Comparison of ENCODE assay signal across 8 cellular contexts in the genomic region with DNA sequence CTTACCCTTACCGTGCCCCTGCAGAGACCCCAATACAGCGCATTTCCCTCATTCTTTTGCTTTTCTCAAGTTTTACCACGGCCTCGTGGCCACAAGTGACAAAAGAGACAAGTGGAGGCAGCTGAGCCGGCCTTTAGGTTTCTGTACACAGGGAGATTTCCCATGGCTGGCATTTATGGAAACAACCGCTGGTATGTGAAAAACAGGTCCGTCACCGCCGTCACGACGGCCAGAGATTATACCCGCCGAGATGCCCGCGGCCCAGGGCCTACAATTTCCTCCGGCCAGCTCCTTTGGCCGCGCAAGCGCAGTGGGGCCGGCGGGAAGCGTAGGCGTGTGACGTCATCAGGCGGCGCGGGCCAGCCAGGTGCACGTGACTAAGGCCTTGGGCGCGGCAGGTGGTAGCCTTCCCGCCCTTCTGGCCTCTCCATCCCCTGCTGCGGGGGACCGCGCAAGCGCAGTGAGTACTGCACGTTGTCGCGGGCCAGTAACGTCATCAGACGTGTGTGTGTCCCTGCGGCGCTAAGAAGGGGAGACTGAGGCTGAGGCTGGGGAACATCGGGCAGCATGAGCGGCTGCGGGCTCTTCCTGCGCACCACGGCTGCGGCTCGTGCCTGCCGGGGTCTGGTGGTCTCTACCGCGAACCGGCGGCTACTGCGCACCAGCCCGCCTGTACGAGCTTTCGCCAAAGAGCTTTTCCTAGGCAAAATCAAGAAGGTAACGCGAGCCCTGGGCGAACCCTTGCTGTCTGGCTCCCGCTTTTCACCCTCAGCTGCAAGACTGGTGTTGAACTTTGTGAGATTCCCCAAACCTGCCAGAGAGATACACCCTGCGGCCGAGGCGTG. TPM values are rescaled to one million over a fixed set of nuclear protein-coding genes. Genes with fewer than 3 reads are reported as not detected.
A peak's percentile ranks its signal among the peaks of the same experiment; 100 is the strongest.
DNase-seq lines count a peak whose midpoint lies in the region; ATAC-seq, FAIRE-seq and TF ChIP-seq lines count a peak whose summit lies in the region.

A gene (plus strand): TSS at position 496 of the 845 bp plus-strand sequence. CDS start 72 bp downstream, at position 568.

- no peaks in the 10 kb centered on the region for H3K9me3 ChIP-seq in OCI-LY7 (ENCODE audit: low read length)
- H3K9me3 ChIP-seq in endothelial cell of umbilical vein (replicated peaks; ENCODE audit: control insufficient read depth, insufficient read depth, low read length) = no peaks in the 10 kb centered on the region

- CTCF ChIA-PET in OCI-LY7 (lab: Charles Lee; ENCODE audit: unreplicated experiment) (interaction anchor here (0.5 kb wide), 1 partner anchor 946 kb away, joined by 4 read pairs; no protein-coding TSS in a partner anchor), endothelial cell of umbilical vein (lab: Charles Lee) (interaction anchor here (0.6 to 2.9 kb wide), 12 partner anchors 9 to 367 kb away, joined by 3 to 22 read pairs (median 4); no protein-coding TSS in a partner anchor)

- H4K20me1 ChIP-seq in OCI-LY7 (ENCODE audit: insufficient read depth, low read length) (no peaks in the 10 kb centered on the region), endothelial cell of umbilical vein (replicated peaks; ENCODE audit: control insufficient read depth, extremely low read depth, insufficient read depth, low read length) (no peaks in the 10 kb centered on the region)

- dilution Hi-C loops in endothelial cell of umbilical vein (cut with MboI; ENCODE audit: extremely low pct_ligation_motif_present, low sequenced_read_pairs) = no loop called here

- peak; percentile 99 for DNase-seq in D721Med (ENCODE audit: insufficient read length, low spot score)
- peak; percentile 98 for DNase-seq in HuH-7.5 (ENCODE audit: low spot score)
- peak; percentile 99 for DNase-seq in OCI-LY7 (ENCODE audit: low spot score)
- DNase-seq in activated T-cell treated with anti-CD3 and anti-CD28 coated beads for 1 hour (ENCODE audit: low read depth) = peak; percentile 92
- DNase-seq in endothelial cell of umbilical vein (ENCODE audit: low read depth, low spot score) = peak; percentile 99
- peak; percentile 99 for DNase-seq in midbrain (lab: John Stamatoyannopoulos, UW)
- DNase-seq in stimulated activated CD8-positive, alpha-beta memory T cell treated with anti-CD3 and anti-CD28 coated beads, Interleukin-2, amount 100 ng/mL, for 1 hour (ENCODE audit: low read depth in 2 of 2) = peak; percentile 94 to 95

- peaks cover 3 to 6% of the 10 kb centered on the region in 2 experiments for H3K27me3 ChIP-seq in endothelial cell of umbilical vein (ENCODE audit: control insufficient read depth in 2 of 2, insufficient read depth in 2 of 2, low read length in 2 of 2)

- H3K27ac ChIP-seq in OCI-LY7 (ENCODE audit: low read depth, low read length, poor library complexity, severe bottlenecking) (peak within 1 kb of the TSS; percentile 58), endothelial cell of umbilical vein (ENCODE audit: insufficient read depth, low read depth, low read length) (peak within 1 kb of the TSS; percentile 95)

- H3K4me2 ChIP-seq in OCI-LY7 (ENCODE audit: low read length) (peak within 1 kb of the TSS; percentile 97), endothelial cell of umbilical vein (ENCODE audit: insufficient read depth, low read length) (peak within 1 kb of the TSS; percentile 85)

- H3K9ac ChIP-seq in endothelial cell of umbilical vein (replicated peaks; ENCODE audit: extremely low read depth, insufficient read depth, low read length) = peak within 1 kb of the TSS; percentile 99

- ATAC-seq in GM21526 (IDR thresholded peaks at IDR 0.05; ENCODE audit: low FRiP score, unreplicated experiment) = peak; percentile 86

- H2AFZ ChIP-seq in OCI-LY7 (ENCODE audit: low read length) (peak within 1 kb of the TSS; percentile 78), endothelial cell of umbilical vein (ENCODE audit: low read depth, low read length) (peak within 1 kb of the TSS; percentile 80)

- peaks cover 60% of the 10 kb centered on the region for H3K79me2 ChIP-seq in OCI-LY7 (ENCODE audit: insufficient read depth, low read depth, low read length)
- H3K79me2 ChIP-seq in endothelial cell of umbilical vein (ENCODE audit: control insufficient read depth, insufficient read depth, low read length) = peaks cover 40% of the 10 kb centered on the region

- BruUV-seq in OCI-LY7 (replicated peaks; lab: Mats Ljungman, UMichigan) (no TSS peak), endothelial cell of umbilical vein (replicated peaks; lab: Mats Ljungman, UMichigan) (TSS peak; percentile 62)

- H3K4me1 ChIP-seq in OCI-LY7 (ENCODE audit: insufficient read depth, low read length, poor library complexity, severe bottlenecking) (peaks cover 25% of the 10 kb centered on the region), endothelial cell of umbilical vein (ENCODE audit: control insufficient read depth, extremely low read depth, insufficient read depth, low read length) (peaks cover 23% of the 10 kb centered on the region)

- peak within 1 kb of the TSS; percentile 90 for H3K4me3 ChIP-seq in OCI-LY7 (ENCODE audit: low read depth, low read length, poor library complexity, severe bottlenecking)
- H3K4me3 ChIP-seq in endothelial cell of umbilical vein (replicated peaks in 1 of 3; ENCODE audit: insufficient read depth in 1 of 3, low read depth in 1 of 3, low read length in 3 of 3) = peak within 1 kb of the TSS; percentile 81 to 91 (median 90)

- no peaks in the 10 kb centered on the region for H3K9me1 ChIP-seq in endothelial cell of umbilical vein (replicated peaks; ENCODE audit: control insufficient read depth, extremely low read depth, insufficient read depth, low read length)

- peaks cover 33% of the 10 kb centered on the region for H3K36me3 ChIP-seq in OCI-LY7 (ENCODE audit: insufficient read depth, low read length)
- peaks cover 0 to 9% of the 10 kb centered on the region in 2 experiments for H3K36me3 ChIP-seq in endothelial cell of umbilical vein (ENCODE audit: control insufficient read depth in 2 of 2, extremely low read depth in 1 of 2, insufficient read depth in 2 of 2, low read length in 2 of 2)

- peak; percentile 97 for TF ChIP-seq POLR2A in endothelial cell of umbilical vein (IDR thresholded peaks at IDR 0.05; ENCODE audit: low read depth, low read length)

- no peak for TF ChIP-seq CTCF in D721Med (IDR thresholded peaks at IDR 0.05; ENCODE audit: insufficient read depth, missing control alignments)
- TF ChIP-seq CTCF in OCI-LY7 (conservative IDR thresholded peaks at IDR 0.05; ENCODE audit: low read length) = no peak
- TF ChIP-seq CTCF in endothelial cell of umbilical vein (IDR thresholded peaks at IDR 0.05; ENCODE audit: extremely low read depth in 1 of 2, insufficient read depth in 1 of 2, low read depth in 1 of 2, low read length in 2 of 2) = no peak

- POLR2A ChIA-PET in OCI-LY7 (lab: Charles Lee) (interaction anchor here (0.6 to 2.0 kb wide), 7 partner anchors 10 to 199 kb away, joined by 3 to 6 read pairs (median 4); a partner anchor contains a TSS), endothelial cell of umbilical vein (lab: Charles Lee) (interaction anchor here (0.9 to 3.0 kb wide), 4 partner anchors 9 to 806 kb away, joined by 3 to 12 read pairs (median 4); a partner anchor contains a TSS)

- no peak for FAIRE-seq in D721Med (lab: Jason Lieb, UNC)
- peak; percentile 96 for FAIRE-seq in endothelial cell of umbilical vein (lab: Jason Lieb, UNC)

- H3K9me2 ChIP-seq in OCI-LY7 (ENCODE audit: insufficient read depth, low read length) = no peaks in the 10 kb centered on the region

- intact Hi-C loops in OCI-LY7 (cut with micrococcal nuclease; ENCODE audit: unreplicated experiment) = loop anchor here (1.0 to 5.0 kb wide), 4 partner anchors 197 to 368 kb away; a partner anchor contains a TSS
- intact Hi-C loops in endothelial cell of umbilical vein (cut with micrococcal nuclease) = loop anchor here (1.0 to 5.0 kb wide), 5 partner anchors 43 to 369 kb away; a partner anchor contains a TSS

TF ChIP-seq in endothelial cell of umbilical vein, 7 proteins besides CTCF, POLR2A, EP300 and RAD21:
- TF ChIP-seq POLR2AphosphoS5 (IDR thresholded peaks at IDR 0.05; ENCODE audit: insufficient read depth, low read depth, low read length) (peak; percentile 82), FOS (IDR thresholded peaks at IDR 0.05; ENCODE audit: borderline replicate concordance, insufficient read depth, low read length) (no peak), GATA2 (IDR thresholded peaks at IDR 0.05; ENCODE audit: insufficient read depth, insufficient read length, low read depth, low read length) (no peak), JUN (IDR thresholded peaks at IDR 0.05; ENCODE audit: borderline replicate concordance, insufficient read depth, insufficient read length, low read depth) (peak; percentile 59), MYC (IDR thresholded peaks at IDR 0.05; ENCODE audit: low read depth, low read length) (peak; percentile 87)
- TF ChIP-seq, protein P1, sequence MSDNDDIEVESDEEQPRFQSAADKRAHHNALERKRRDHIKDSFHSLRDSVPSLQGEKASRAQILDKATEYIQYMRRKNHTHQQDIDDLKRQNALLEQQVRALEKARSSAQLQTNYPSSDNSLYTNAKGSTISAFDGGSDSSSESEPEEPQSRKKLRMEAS (IDR thresholded peaks at IDR 0.05; ENCODE audit: insufficient read depth, insufficient read length) = peak; percentile 98

RNA-seq across cellular contexts. Expression of the gene that starts here (rescaled TPM):
- 88.5 and 93.7 TPM in 2 replicates for total RNA-seq in OCI-LY7 (2014; rRNA removed; shearing (Covaris generic))
- 56.8 and 69.5 TPM in 2 replicates for total RNA-seq in OCI-LY7 (2022)
- 56.0 and 65.8 TPM in 2 replicates for total RNA-seq in endothelial cell of umbilical vein
- 55.2 and 58.6 TPM in 2 replicates for polyA plus RNA-seq in endothelial cell of umbilical vein
- polyA plus RNA-seq in endothelial cell of umbilical vein (2011; cell fraction: cytosol; rRNA removed) = 48.6 and 49.6 TPM in 2 replicates
- polyA plus RNA-seq in endothelial cell of umbilical vein (2011; cell fraction: nucleus; rRNA removed) = 122 and 134 TPM in 2 replicates
- polyA plus RNA-seq in endothelial cell of umbilical vein (2012) = 29.5 and 30.4 TPM in 2 replicates
- polyA minus RNA-seq in endothelial cell of umbilical vein = 65.5 and 71.4 TPM in 2 replicates
- polyA minus RNA-seq in endothelial cell of umbilical vein (2011; cell fraction: cytosol; rRNA and poly(A)+ RNA removed) = 30.8 TPM
- 72.2 and 74.9 TPM in 2 replicates for polyA minus RNA-seq in endothelial cell of umbilical vein (2011; cell fraction: nucleus; rRNA and poly(A)+ RNA removed)

Comparison
In these comparisons a context has a peak if more than half of its experiments do, and no peak if none do; other contexts are left out.
1. Peak in every context shown above with its lines: DNase-seq, ATAC-seq, H3K4me3 ChIP-seq and H3K27ac ChIP-seq.